ENCODE assay signal across 23 cellular contexts in genomic region chr11:1208361-1209261, GRCh38. TPM values are rescaled to one million over a fixed set of nuclear protein-coding genes. Genes with fewer than 3 reads are reported as not detected.
DNase-seq lines count a peak whose midpoint lies in the region; TF ChIP-seq lines count a peak whose summit lies in the region.
"Had no signal": no experiment of that assay in that cellular context is flagged by ENCODE, and none has a peak within 500 bp of the region (broad histone marks: within the 10 kb centered on the region; RNA-seq: fewer than 3 reads in every experiment).

No MANE protein-coding gene starts in this region.

- no peaks in the 10 kb centered on the region for H3K4me1 ChIP-seq in H9 (ENCODE audit: insufficient read depth, low read length)
- H3K4me1 ChIP-seq: heart left ventricle had no signal

- no peak overlapping the region for H4K5ac ChIP-seq in H9 (ENCODE audit: insufficient read length, low read depth, low read length)

- peaks cover 0 to 3% (median 0%) of the 10 kb centered on the region in 3 experiments; a peak in 3 of 7 replicates for H3K36me3 Mint-ChIP-seq in H9 (ENCODE audit: insufficient read depth in 1 of 3, low read depth in 3 of 3)
- no peaks in the 10 kb centered on the region for H3K36me3 Mint-ChIP-seq in activated T-helper 1 cell treated with anti-CD3 and anti-CD28 coated beads, Interleukin-12 subunit alpha, Interleukin-12 subunit beta, Interleukin-2, Interleukin-4 antibody, amounts not matched to agents 30 ng/mL and 10 ng/mL and 1 ng/mL, durations not matched to agents 14 hours and 24 hours and 36 hours (ENCODE audit: low read depth)

- H3K27me3 ChIP-seq in H9 (ENCODE audit: insufficient read depth, low read length), result no peaks in the 10 kb centered on the region

- intact Hi-C loops in posterior cingulate gyrus (cut with DNase I), result no loop called here
- intact Hi-C loops in activated T-helper 1 cell treated with anti-CD3 and anti-CD28 coated beads, Interleukin-12 subunit alpha, Interleukin-12 subunit beta, Interleukin-2, Interleukin-4 antibody, amounts not matched to agents 30 ng/mL and 10 ng/mL and 1 ng/mL, durations not matched to agents 14 hours and 24 hours and 36 hours (cut with micrococcal nuclease), result no loop called here

- H4K91ac ChIP-seq in H9 (ENCODE audit: insufficient read length, low read depth, low read length), result no peak overlapping the region

- H2AFZ ChIP-seq in H9 (ENCODE audit: low read length), result no peak overlapping the region

- no peak overlapping the region for H2AK5ac ChIP-seq in H9 (ENCODE audit: insufficient read length, low read length)

- H3K23ac ChIP-seq in H9 (ENCODE audit: insufficient read length, low read depth, low read length), result no peak overlapping the region

- H3K56ac ChIP-seq in H9 (ENCODE audit: insufficient read length, low read depth, low read length), result no peak overlapping the region

- TF ChIP-seq CTCF in GM10266 (IDR thresholded peaks at IDR 0.05; ENCODE audit: control insufficient read depth, insufficient read depth, low read depth, missing control alignments), result no peak
- TF ChIP-seq CTCF in H9 (conservative IDR thresholded peaks at IDR 0.05), result no peak

- H3K9me3 Mint-ChIP-seq in H9, result peaks cover 38 to 40% of the 10 kb centered on the region in 2 experiments
- peaks cover 21% of the 10 kb centered on the region for H3K9me3 Mint-ChIP-seq in activated T-helper 1 cell treated with anti-CD3 and anti-CD28 coated beads, Interleukin-12 subunit alpha, Interleukin-12 subunit beta, Interleukin-2, Interleukin-4 antibody, amounts not matched to agents 30 ng/mL and 10 ng/mL and 1 ng/mL, durations not matched to agents 14 hours and 24 hours and 36 hours

- no peaks in the 10 kb centered on the region for H3K79me2 ChIP-seq in H9 (ENCODE audit: insufficient read depth, low read length)

- peak; percentile 7 for DNase-seq in GM10266 (ENCODE audit: extremely low spot score)
- DNase-seq in H9, result peak; percentile 19
- DNase-seq in islet precursor cell, result peak; percentile 51
- DNase-seq in posterior cingulate gyrus, result peak in 6 of 10 donors; percentile 3 to 75 (median 45)
- no peak for DNase-seq in kidney tubule cell (ENCODE audit: low spot score)
- no peak for DNase-seq in activated T-helper 1 cell treated with anti-CD3 and anti-CD28 coated beads, Interleukin-12 subunit alpha, Interleukin-12 subunit beta, Interleukin-2, Interleukin-4 antibody, amounts not matched to agents 30 ng/mL and 10 ng/mL and 1 ng/mL, durations not matched to agents 14 hours and 24 hours and 36 hours (ENCODE audit: low spot score)
- no peak for DNase-seq in 8988T
- DNase-seq: activated CD4-positive, alpha-beta T cell treated with anti-CD3 and anti-CD28 coated beads, Interleukin-2, amount 50 U/mL, for 48 hours; activated naive CD8-positive, alpha-beta T cell treated with anti-CD3 and anti-CD28 coated beads for 36 hours; AML-193; DMS79; KBM-7; NCI-H1694 treated with DMSO at 0.1 percent for 48 hours; NCI-H774 had no signal

- H3K4ac ChIP-seq in H9 (ENCODE audit: low read depth, low read length), result no peak overlapping the region

- H3K4me1 Mint-ChIP-seq in H9, result no peaks in the 10 kb centered on the region
- no peaks in the 10 kb centered on the region for H3K4me1 Mint-ChIP-seq in activated T-helper 1 cell treated with anti-CD3 and anti-CD28 coated beads, Interleukin-12 subunit alpha, Interleukin-12 subunit beta, Interleukin-2, Interleukin-4 antibody, amounts not matched to agents 30 ng/mL and 10 ng/mL and 1 ng/mL, durations not matched to agents 14 hours and 24 hours and 36 hours (ENCODE audit: low read depth)
- H3K4me1 Mint-ChIP-seq: activated naive CD8-positive, alpha-beta T cell treated with anti-CD3 and anti-CD28 coated beads for 36 hours had no signal

- no CpG with 5 or more reads among the region's 39 CpGs for WGBS in H9 (ENCODE audit: extremely low coverage, insufficient read length, low lambda C conversion rate)

- H3K23me2 ChIP-seq in H9 (ENCODE audit: insufficient read length, low read depth, low read length, poor library complexity, severe bottlenecking), result no peaks in the 10 kb centered on the region

- no peak overlapping the region for H2BK120ac ChIP-seq in H9 (ENCODE audit: low read depth, low read length, poor library complexity, severe bottlenecking)

- no peak overlapping the region for H2BK5ac ChIP-seq in H9 (ENCODE audit: insufficient read length, low read length)

- H4K20me1 ChIP-seq in H9 (ENCODE audit: control insufficient read depth, insufficient read depth, insufficient read length), result no peaks in the 10 kb centered on the region

- H3K4me3 Mint-ChIP-seq in H9, result no peak overlapping the region
- no peak overlapping the region for H3K4me3 Mint-ChIP-seq in activated T-helper 1 cell treated with anti-CD3 and anti-CD28 coated beads, Interleukin-12 subunit alpha, Interleukin-12 subunit beta, Interleukin-2, Interleukin-4 antibody, amounts not matched to agents 30 ng/mL and 10 ng/mL and 1 ng/mL, durations not matched to agents 14 hours and 24 hours and 36 hours
- H3K4me3 Mint-ChIP-seq: activated naive CD8-positive, alpha-beta T cell treated with anti-CD3 and anti-CD28 coated beads for 36 hours; stimulated activated naive CD8-positive, alpha-beta T cell treated with anti-CD3 and anti-CD28 coated beads, Interleukin-15, Interleukin-2, amounts not matched to agents 100 ng/mL and 50 ng/mL, for 24 hours; T-helper 1 cell treated with Interleukin-12 subunit alpha and Interleukin-12 subunit beta and Interleukin-4 antibody, amounts not matched to agents 30 μg/mL and 1 μg/mL, for 36 hours had no signal

- H3K27me3 Mint-ChIP-seq in H9 (ENCODE audit: low read depth), result peaks cover 43% of the 10 kb centered on the region
- H3K27me3 Mint-ChIP-seq in activated T-helper 1 cell treated with anti-CD3 and anti-CD28 coated beads, Interleukin-12 subunit alpha, Interleukin-12 subunit beta, Interleukin-2, Interleukin-4 antibody, amounts not matched to agents 30 ng/mL and 10 ng/mL and 1 ng/mL, durations not matched to agents 14 hours and 24 hours and 36 hours (ENCODE audit: insufficient read depth), result no peaks in the 10 kb centered on the region
- H3K27me3 Mint-ChIP-seq: activated naive CD8-positive, alpha-beta T cell treated with anti-CD3 and anti-CD28 coated beads for 36 hours had no signal

- H2BK20ac ChIP-seq in H9 (ENCODE audit: low read depth, low read length, poor library complexity, severe bottlenecking), result no peak overlapping the region

- H3K18ac ChIP-seq in H9 (ENCODE audit: insufficient read length, low read depth, low read length), result no peak overlapping the region

- peaks cover 8% of the 10 kb centered on the region for H3K9me3 ChIP-seq in H9 (ENCODE audit: control insufficient read depth, low read depth, low read length)

- peak overlapping the region; percentile 20; the same call in 1 of the 2 replicates for H3K14ac ChIP-seq in H9 (ENCODE audit: insufficient read depth, low read length)

- no peak overlapping the region for H3K27ac ChIP-seq in H9 (ENCODE audit: insufficient read length, low read depth, low read length)
- H3K27ac ChIP-seq: heart left ventricle, VCaP had no signal

- H3K27ac Mint-ChIP-seq in H9, result no peak overlapping the region
- no peak overlapping the region for H3K27ac Mint-ChIP-seq in activated T-helper 1 cell treated with anti-CD3 and anti-CD28 coated beads, Interleukin-12 subunit alpha, Interleukin-12 subunit beta, Interleukin-2, Interleukin-4 antibody, amounts not matched to agents 30 ng/mL and 10 ng/mL and 1 ng/mL, durations not matched to agents 14 hours and 24 hours and 36 hours
- H3K27ac Mint-ChIP-seq: activated naive CD8-positive, alpha-beta T cell treated with anti-CD3 and anti-CD28 coated beads for 36 hours; stimulated activated naive CD8-positive, alpha-beta T cell treated with anti-CD3 and anti-CD28 coated beads, Interleukin-15, Interleukin-2, amounts not matched to agents 100 ng/mL and 50 ng/mL, for 24 hours; T-helper 1 cell treated with Interleukin-12 subunit alpha and Interleukin-12 subunit beta and Interleukin-4 antibody, amounts not matched to agents 30 μg/mL and 1 μg/mL, for 36 hours had no signal

- H3K9ac ChIP-seq in H9 (ENCODE audit: extremely low read depth, insufficient read length, low read length), result no peak overlapping the region

- H2BK15ac ChIP-seq in H9 (ENCODE audit: low read depth, low read length), result no peak overlapping the region

- H3T11ph ChIP-seq in H9 (ENCODE audit: low read length), result no peak overlapping the region

- H4K8ac ChIP-seq in H9 (replicated peaks; ENCODE audit: insufficient read length, low read depth, low read length), result no peak overlapping the region

- no peaks in the 10 kb centered on the region for H3K79me1 ChIP-seq in H9 (ENCODE audit: insufficient read depth, low read depth, low read length, poor library complexity, severe bottlenecking)

- no peak overlapping the region for H2BK12ac ChIP-seq in H9 (ENCODE audit: insufficient read length, low read depth, low read length)

- no peak overlapping the region for H3K4me2 ChIP-seq in H9 (ENCODE audit: insufficient read depth, insufficient read length, low read length)

RNA-seq across cellular contexts. Expression of gene MUC5B, which starts 14.3 kb away (rescaled TPM):
- 0.02 TPM in 1 of 2 replicates, not detected in the other for total RNA-seq in H9 (2021)
- total RNA-seq in activated T-helper 1 cell treated with anti-CD3 and anti-CD28 coated beads, Interleukin-12 subunit alpha, Interleukin-12 subunit beta, Interleukin-2, Interleukin-4 antibody, amounts not matched to agents 30 ng/mL and 10 ng/mL and 1 ng/mL, durations not matched to agents 14 hours and 24 hours and 36 hours, result not detected in 2 replicates
- total RNA-seq: activated naive CD8-positive, alpha-beta T cell treated with anti-CD3 and anti-CD28 coated beads for 36 hours; endothelial cell of umbilical vein; heart left ventricle; skeletal muscle tissue; ureter had no signal

RNA-seq across cellular contexts. Expression of gene MUC5AC, which starts 50.9 kb away (rescaled TPM):
- total RNA-seq in H9 (2021), result not detected in 2 replicates
- total RNA-seq in activated T-helper 1 cell treated with anti-CD3 and anti-CD28 coated beads, Interleukin-12 subunit alpha, Interleukin-12 subunit beta, Interleukin-2, Interleukin-4 antibody, amounts not matched to agents 30 ng/mL and 10 ng/mL and 1 ng/mL, durations not matched to agents 14 hours and 24 hours and 36 hours, result not detected in 2 replicates
- total RNA-seq: activated naive CD8-positive, alpha-beta T cell treated with anti-CD3 and anti-CD28 coated beads for 36 hours; endothelial cell of umbilical vein; H1; heart left ventricle; omental fat pad; ureter had no signal

Comparison
In these comparisons a context has a peak if more than half of its experiments do, and no peak if none do; other contexts are left out.
1. DNase-seq: peak in GM10266 (single experiment), H9 (single experiment), islet precursor cell (single experiment) and posterior cingulate gyrus (6 of 10); none in kidney tubule cell (single experiment), activated T-helper 1 cell treated with anti-CD3 and anti-CD28 coated beads, Interleukin-12 subunit alpha, Interleukin-12 subunit beta, Interleukin-2, Interleukin-4 antibody, amounts not matched to agents 30 ng/mL and 10 ng/mL and 1 ng/mL, durations not matched to agents 14 hours and 24 hours and 36 hours (single experiment) and 8988T (single experiment).